21 cellular contexts compared by ENCODE assay signal in genomic region chr6:106527111-106527510, GRCh38.
DNase-seq lines count a peak whose midpoint lies in the region; ATAC-seq, FAIRE-seq and TF ChIP-seq lines count a peak whose summit lies in the region.
"Had no signal": no experiment of that assay in that cellular context is flagged by ENCODE, and none has a peak within 500 bp of the region (broad histone marks: within the 10 kb centered on the region; RNA-seq: fewer than 3 reads in every experiment).

No MANE protein-coding gene starts in this region.

- H3K27me3 ChIP-seq in GM23248 (replicated peaks; ENCODE audit: insufficient read depth) = no peaks in the 10 kb centered on the region
- H3K27me3 ChIP-seq: neutrophil, testis had no signal

- TF ChIP-seq CTCF in A549 (IDR thresholded peaks at IDR 0.05) (no peak), fibroblast of mammary gland (conservative IDR thresholded peaks at IDR 0.05; ENCODE audit: control insufficient read depth, insufficient read depth, low read depth, low read length) (no peak), osteocyte (IDR thresholded peaks at IDR 0.05) (no peak)

- no peak for TF ChIP-seq POLR2A in A549 (IDR thresholded peaks at IDR 0.05; ENCODE audit: low read length)

- H3K27me3 Mint-ChIP-seq in activated naive CD8-positive, alpha-beta T cell = no peaks in the 10 kb centered on the region
- no peaks in the 10 kb centered on the region for H3K27me3 Mint-ChIP-seq in osteocyte (ENCODE audit: unreplicated experiment)
- H3K27me3 Mint-ChIP-seq: activated naive CD4-positive, alpha-beta T cell treated with anti-CD3 and anti-CD28 coated beads, Interleukin-2, amount 10 ng/mL, durations not matched to agents 7 days and 5 days; dendritic cell treated with granulocyte-macrophage colony-stimulating factor and Interleukin-4, amounts not matched to agents 40 ng/mL and 50 ng/mL, for 4 days had no signal

- peaks cover 17% of the 10 kb centered on the region for H3K36me3 Mint-ChIP-seq in activated naive CD8-positive, alpha-beta T cell
- no peaks in the 10 kb centered on the region for H3K36me3 Mint-ChIP-seq in osteocyte (ENCODE audit: unreplicated experiment)
- H3K36me3 Mint-ChIP-seq: brain had no signal

- H2AFZ ChIP-seq in GM23248 = no peak overlapping the region

- peak overlapping the region; percentile 69; the same call in 2 of the 3 replicates for H3K4me2 ChIP-seq in A549
- peak overlapping the region; percentile 55 for H3K4me2 ChIP-seq in GM23248 (ENCODE audit: unreplicated experiment)

- 63% methylated on average over 2 of the region's 2 CpGs for WGBS in A549 (ENCODE audit: missing lambda C conversion rate)
- WGBS in GM23248 (ENCODE audit: low coverage in 1 of 2, low lambda C conversion rate in 2 of 2, missing lambda C conversion rate in 2 of 2), 2 experiments = 37 to 54% methylated on average over 2 of the region's 2 CpGs

- H4K20me1 ChIP-seq in GM23248 (ENCODE audit: insufficient read depth) = no peaks in the 10 kb centered on the region

- peak overlapping the region; percentile 63 to 85; a peak in 5 of 6 replicates for H3K27ac ChIP-seq in A549
- H3K27ac ChIP-seq in GM23248 = peak overlapping the region; percentile 82
- H3K27ac ChIP-seq: left ventricle myocardium inferior, neutrophil, testis had no signal

- peaks cover 51% of the 10 kb centered on the region for H3K4me1 ChIP-seq in A549
- peaks cover 55% of the 10 kb centered on the region for H3K4me1 ChIP-seq in GM23248 (ENCODE audit: insufficient read depth)
- H3K4me1 ChIP-seq: left ventricle myocardium inferior, testis had no signal

- POLR2A ChIA-PET in A549 (lab: Yijun Ruan, JAX) = no interaction called here

- H3K4me3 Mint-ChIP-seq in activated naive CD8-positive, alpha-beta T cell = no peak overlapping the region
- H3K4me3 Mint-ChIP-seq in osteocyte (ENCODE audit: unreplicated experiment) = no peak overlapping the region
- H3K4me3 Mint-ChIP-seq: activated naive CD4-positive, alpha-beta T cell treated with anti-CD3 and anti-CD28 coated beads, Interleukin-2, amount 10 ng/mL, durations not matched to agents 7 days and 5 days; brain; dendritic cell treated with granulocyte-macrophage colony-stimulating factor and Interleukin-4, amounts not matched to agents 40 ng/mL and 50 ng/mL, for 4 days had no signal

- no peak overlapping the region for H3K4me3 ChIP-seq in A549
- no peak overlapping the region for H3K4me3 ChIP-seq in GM23248
- no peak overlapping the region for H3K4me3 ChIP-seq in fibroblast of mammary gland (ENCODE audit: control insufficient read depth, low read depth, low read length)
- H3K4me3 ChIP-seq: left ventricle myocardium inferior, testis had no signal

- H3K4me1 Mint-ChIP-seq in activated naive CD8-positive, alpha-beta T cell (ENCODE audit: low read depth) = peaks cover 75% of the 10 kb centered on the region
- peaks cover 29% of the 10 kb centered on the region for H3K4me1 Mint-ChIP-seq in osteocyte (ENCODE audit: unreplicated experiment)
- H3K4me1 Mint-ChIP-seq: brain had no signal

- H3K79me2 ChIP-seq in GM23248 (ENCODE audit: insufficient read depth) = no peaks in the 10 kb centered on the region; the same call in 1 of the 2 replicates

- FAIRE-seq in A549 (lab: Jason Lieb, UNC) = no peak

- H3K9ac ChIP-seq in GM23248 = no peak overlapping the region

- H3K9me3 Mint-ChIP-seq in activated naive CD8-positive, alpha-beta T cell (ENCODE audit: low read depth) = no peaks in the 10 kb centered on the region
- no peaks in the 10 kb centered on the region for H3K9me3 Mint-ChIP-seq in osteocyte (ENCODE audit: unreplicated experiment)
- H3K9me3 Mint-ChIP-seq: activated naive CD4-positive, alpha-beta T cell treated with anti-CD3 and anti-CD28 coated beads, Interleukin-2, amount 10 ng/mL, durations not matched to agents 7 days and 5 days; brain; dendritic cell treated with granulocyte-macrophage colony-stimulating factor and Interleukin-4, amounts not matched to agents 40 ng/mL and 50 ng/mL, for 4 days had no signal

- H3K9me3 ChIP-seq in A549 = no peaks in the 10 kb centered on the region
- no peaks in the 10 kb centered on the region for H3K9me3 ChIP-seq in GM23248 (ENCODE audit: low read depth)
- H3K9me3 ChIP-seq: left ventricle myocardium inferior, neutrophil, testis had no signal

- H3K9me2 ChIP-seq in GM23248 (ENCODE audit: insufficient read depth) = no peaks in the 10 kb centered on the region

- H3F3A ChIP-seq in GM23248 (ENCODE audit: insufficient read depth) = peaks cover 28% of the 10 kb centered on the region

- DNase-seq in A549 (ENCODE audit: low read depth in 1 of 2, low spot score in 1 of 2) (no peak), GM23248 (peak; percentile 55), fibroblast of mammary gland (ENCODE audit: low read depth) (peak; percentile 66), osteocyte (ENCODE audit: extremely low spot score, unreplicated experiment) (no peak), GM19238 (ENCODE audit: insufficient read length, low spot score) (no peak)
- DNase-seq in stimulated activated CD4-positive, alpha-beta T cell treated with anti-CD3 and anti-CD28 coated beads, Interleukin-15, amount 100 ng/mL, for 24 hours = no peak
- DNase-seq: activated CD4-positive, alpha-beta T cell treated with anti-CD3 and anti-CD28 coated beads for 4 hours; activated CD8-positive, alpha-beta memory T cell treated with anti-CD3 and anti-CD28 coated beads, Interleukin-2, amount 50 U/mL, for 48 hours; activated naive CD4-positive, alpha-beta T cell treated with anti-CD3 and anti-CD28 coated beads, Interleukin-2, amount 10 ng/mL, durations not matched to agents 7 days and 5 days; erythroblast; left ventricle myocardium inferior; NCI-H1417 treated with DMSO at 0.1 percent for 48 hours; NCI-H2171 treated with DMSO at 0.1 percent for 48 hours; OCI-M1; retina; testis had no signal

- CTCF ChIA-PET in A549 (lab: Yijun Ruan, JAX) = no interaction called here

- TF ChIP-seq RAD21 in A549 (conservative IDR thresholded peaks at IDR 0.05 in 1 of 2, IDR thresholded peaks at IDR 0.05 in 1 of 2) = no peak

- in situ Hi-C loops in GM23248 (cut with MboI) = no loop called here

- TF ChIP-seq EP300 in A549 (IDR thresholded peaks at IDR 0.05) = no peak

- ATAC-seq in A549 = no peak
- no peak for ATAC-seq in HG02870 (IDR thresholded peaks at IDR 0.05; ENCODE audit: unreplicated experiment)

- no peaks in the 10 kb centered on the region for H3K36me3 ChIP-seq in GM23248 (ENCODE audit: low read depth)
- H3K36me3 ChIP-seq: left ventricle myocardium inferior had no signal

- H3K27ac Mint-ChIP-seq in activated naive CD8-positive, alpha-beta T cell = peak overlapping the region; percentile 75
- H3K27ac Mint-ChIP-seq in osteocyte (ENCODE audit: unreplicated experiment) = no peak overlapping the region
- H3K27ac Mint-ChIP-seq: activated naive CD4-positive, alpha-beta T cell treated with anti-CD3 and anti-CD28 coated beads, Interleukin-2, amount 10 ng/mL, durations not matched to agents 7 days and 5 days; brain; dendritic cell treated with granulocyte-macrophage colony-stimulating factor and Interleukin-4, amounts not matched to agents 40 ng/mL and 50 ng/mL, for 4 days had no signal

TF ChIP-seq in A549, 52 proteins besides CTCF, POLR2A, EP300 and RAD21:
- TF ChIP-seq ZFP36 (IDR thresholded peaks at IDR 0.05; ENCODE audit: borderline replicate concordance, partially characterized antibody) = no peak
- TF ChIP-seq SMC3 (IDR thresholded peaks at IDR 0.05) = no peak
- TF ChIP-seq KDM1A (IDR thresholded peaks at IDR 0.05; ENCODE audit: low read depth) = no peak
- TF ChIP-seq TFCP2L1 (CRISPR knock-in tag; IDR thresholded peaks at IDR 0.05) = no peak
- no peak for TF ChIP-seq RFX5 (IDR thresholded peaks at IDR 0.05)
- TF ChIP-seq FOXS1 (CRISPR knock-in tag; IDR thresholded peaks at IDR 0.05) = no peak
- no peak for TF ChIP-seq CBX8 (IDR thresholded peaks at IDR 0.05)
- TF ChIP-seq USF2 (IDR thresholded peaks at IDR 0.05) = no peak
- TF ChIP-seq HOXA7 (CRISPR knock-in tag; IDR thresholded peaks at IDR 0.05) = no peak
- no peak for TF ChIP-seq ESRRA (IDR thresholded peaks at IDR 0.05; ENCODE audit: borderline replicate concordance, low read length)
- no peak for TF ChIP-seq FOSB (CRISPR knock-in tag; IDR thresholded peaks at IDR 0.05)
- TF ChIP-seq, protein P1, sequence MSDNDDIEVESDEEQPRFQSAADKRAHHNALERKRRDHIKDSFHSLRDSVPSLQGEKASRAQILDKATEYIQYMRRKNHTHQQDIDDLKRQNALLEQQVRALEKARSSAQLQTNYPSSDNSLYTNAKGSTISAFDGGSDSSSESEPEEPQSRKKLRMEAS (IDR thresholded peaks at IDR 0.05) = no peak
- TF ChIP-seq JUNB (IDR thresholded peaks at IDR 0.05) = no peak
TF ChIP-seq in A549: peak in this region for 0.

Comparison
In these comparisons a context has a peak if more than half of its experiments do, and no peak if none do; other contexts are left out.
1. DNase-seq: peak in GM23248 (single experiment) and fibroblast of mammary gland (single experiment); none in A549 (0 of 2), osteocyte (single experiment), GM19238 (single experiment) and stimulated activated CD4-positive, alpha-beta T cell treated with anti-CD3 and anti-CD28 coated beads, Interleukin-15, amount 100 ng/mL, for 24 hours (single experiment).